In the genomic region with DNA sequence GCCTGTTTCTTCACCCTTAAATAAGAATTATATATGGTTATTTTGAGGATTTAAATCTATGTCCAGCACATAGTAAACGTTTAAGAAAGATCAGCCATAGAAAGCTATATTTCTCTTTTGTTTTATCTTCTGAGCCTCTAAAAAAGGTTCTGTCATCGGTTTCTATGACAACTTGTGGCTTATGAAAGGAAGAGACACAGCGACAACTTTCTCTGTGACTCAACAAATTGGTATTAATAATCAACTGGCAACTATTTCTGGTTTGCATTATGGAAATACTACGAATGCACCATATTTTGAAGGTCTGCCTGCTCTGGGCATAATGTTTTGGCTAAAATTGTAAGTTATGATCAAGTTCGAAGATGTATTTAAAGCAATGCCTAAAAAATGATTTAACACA, we compare ENCODE assay signal across 12 cellular contexts.
A peak's percentile ranks its signal among the peaks of the same experiment; 100 is the strongest.
DNase-seq lines count a peak whose midpoint lies in the region; ATAC-seq and TF ChIP-seq lines count a peak whose summit lies in the region.
"Had no signal": no experiment of that assay in that cellular context is flagged by ENCODE, and none has a peak within 500 bp of the region (broad histone marks: within the 10 kb centered on the region; RNA-seq: fewer than 3 reads in every experiment).

No MANE protein-coding gene starts in this region.

- H3K36me3 ChIP-seq in A673 (ENCODE audit: insufficient read depth, low read length, poor library complexity, severe bottlenecking) (no peaks in the 10 kb centered on the region), SJSA1 (no peaks in the 10 kb centered on the region)

- H3K27me3 ChIP-seq in A673 (replicated peaks; ENCODE audit: insufficient read depth, low read depth, low read length, poor library complexity) (no peaks in the 10 kb centered on the region), SJSA1 (replicated peaks) (no peaks in the 10 kb centered on the region)

- no TSS peak for BruUV-seq in A673 (replicated peaks; lab: Mats Ljungman, UMichigan)

- H3K9me3 ChIP-seq in A673 (ENCODE audit: low read depth, low read length, poor library complexity, severe bottlenecking) = no peaks in the 10 kb centered on the region
- no peaks in the 10 kb centered on the region for H3K9me3 ChIP-seq in SJSA1 (replicated peaks)

- DNase-seq in A673 (ENCODE audit: low spot score) = peak; percentile 39
- peak in 1 of 2 experiments; percentile 26 for DNase-seq in SJSA1 (ENCODE audit: low read depth in 1 of 2, low spot score in 2 of 2)
- DNase-seq in T-helper 2 cell = no peak
- no peak for DNase-seq in activated gamma-delta T cell (lab: John Stamatoyannopoulos, UW)
- DNase-seq in NCI-H1417 (lab: John Stamatoyannopoulos, UW) = no peak
- DNase-seq in omental fat pad (ENCODE audit: low spot score) = no peak
- DNase-seq: activated CD8-positive, alpha-beta memory T cell treated with anti-CD3 and anti-CD28 coated beads for 24 hours; MV-4-11; nucleus accumbens had no signal

- intact Hi-C loops in A673 (cut with micrococcal nuclease; ENCODE audit: unreplicated experiment) = no loop called here

- no peak overlapping the region for H3K4me3 ChIP-seq in A673 (ENCODE audit: low read depth, low read length, poor library complexity, severe bottlenecking)
- H3K4me3 ChIP-seq in SJSA1 = no peak overlapping the region

- POLR2A ChIA-PET in A673 (lab: Charles Lee; ENCODE audit: low non-redundant PET) = no interaction called here

- no peaks in the 10 kb centered on the region for H3K4me1 ChIP-seq in A673 (ENCODE audit: insufficient read depth, low read length, poor library complexity, severe bottlenecking)
- H3K4me1 ChIP-seq in SJSA1 (replicated peaks) = peaks cover 4% of the 10 kb centered on the region; the same call in 1 of the 2 replicates

- CTCF ChIA-PET in A673 (lab: Charles Lee) = no interaction called here

- ATAC-seq in GM19324 (IDR thresholded peaks at IDR 0.05; ENCODE audit: low FRiP score, unreplicated experiment) (peak; percentile 80), HG02938 (IDR thresholded peaks at IDR 0.05; ENCODE audit: unreplicated experiment) (peak; percentile 97), omental fat pad (ENCODE audit: low FRiP score) (no peak)
- ATAC-seq: Right ventricle myocardium inferior had no signal

- TF ChIP-seq CTCF in A673 (conservative IDR thresholded peaks at IDR 0.05; ENCODE audit: low read depth, low read length) (no peak), omental fat pad (IDR thresholded peaks at IDR 0.05) (no peak)

- no peak overlapping the region for H3K27ac ChIP-seq in A673 (ENCODE audit: low read depth, low read length, poor library complexity, severe bottlenecking)
- H3K27ac ChIP-seq in SJSA1 = peak overlapping the region; percentile 0; the same call in 1 of the 2 replicates
